ENCODE assay signal across 22 cellular contexts in the genomic region with DNA sequence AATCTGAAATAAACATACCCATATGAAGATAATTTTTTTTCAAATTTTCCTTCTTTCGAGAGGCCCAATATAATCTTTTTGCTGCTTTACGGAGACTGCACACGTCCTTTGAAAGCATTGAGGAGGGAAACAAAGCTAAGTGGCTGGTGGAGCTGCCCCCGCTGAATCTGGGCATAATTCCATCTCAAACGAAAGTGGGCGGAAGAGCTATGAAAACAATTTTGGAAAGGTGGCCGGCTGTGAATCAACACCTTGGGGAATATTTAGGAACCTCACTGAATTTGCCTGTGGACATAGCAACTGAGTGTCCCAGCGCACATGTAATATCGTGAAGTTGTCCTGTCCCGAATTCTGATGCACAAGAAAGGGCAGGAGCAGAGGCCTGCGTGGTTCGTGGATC. TPM values are rescaled to one million over a fixed set of nuclear protein-coding genes. Genes with fewer than 3 reads are reported as not detected.
DNase-seq lines count a peak whose midpoint lies in the region; ATAC-seq and TF ChIP-seq lines count a peak whose summit lies in the region.
"Had no signal": no experiment of that assay in that cellular context is flagged by ENCODE, and none has a peak within 500 bp of the region (broad histone marks: within the 10 kb centered on the region; RNA-seq: fewer than 3 reads in every experiment).

No MANE protein-coding gene starts in this region.

- H3K36me3 ChIP-seq in thyroid gland = no peaks in the 10 kb centered on the region
- H3K36me3 ChIP-seq: gastroesophageal sphincter, ovary, Peyer's patch had no signal

- peaks cover 16 to 23% of the 10 kb centered on the region in 2 donors for H3K4me1 ChIP-seq in thyroid gland
- H3K4me1 ChIP-seq: Peyer's patch had no signal

- no peaks in the 10 kb centered on the region for H3K9me3 ChIP-seq in thyroid gland
- H3K9me3 ChIP-seq: gastroesophageal sphincter, ovary, Peyer's patch had no signal

- DNase-seq in cardiac septum (ENCODE audit: low spot score) (peak; percentile 20), left cardiac atrium (no peak), NCI-H2029 (lab: John Stamatoyannopoulos, UW) (peak; percentile 59), fibroblast of mammary gland (ENCODE audit: low read depth) (peak; percentile 25), thyroid gland (peak; percentile 41 to 49), mesenteric fat pad (ENCODE audit: low spot score) (no peak)
- DNase-seq: activated CD4-positive, alpha-beta T cell treated with anti-CD3 and anti-CD28 coated beads for 4 hours; activated CD8-positive, alpha-beta memory T cell treated with anti-CD3 and anti-CD28 coated beads, Interleukin-2, amount 10 ng/mL, durations not matched to agents 7 days and 5 days; effector memory CD4-positive, alpha-beta T cell; Peyer's patch; stimulated activated CD4-positive, alpha-beta T cell treated with anti-CD3 and anti-CD28 coated beads, Interleukin-4, amount 100 ng/mL, for 4 hours had no signal

- peak overlapping the region in 1 of 3 donors; percentile 48 for H3K27ac ChIP-seq in thyroid gland
- H3K27ac ChIP-seq: C4-2B, gastroesophageal sphincter, ovary, Peyer's patch had no signal

- no peak for ATAC-seq in left cardiac atrium
- ATAC-seq in HG03442 (IDR thresholded peaks at IDR 0.05; ENCODE audit: unreplicated experiment) = no peak
- no peak for ATAC-seq in GM21447 (IDR thresholded peaks at IDR 0.05; ENCODE audit: unreplicated experiment)
- ATAC-seq: activated CD8-positive, alpha-beta memory T cell treated with anti-CD3 and anti-CD28 coated beads, Interleukin-2, amount 10 ng/mL, durations not matched to agents 7 days and 5 days; activated naive CD4-positive, alpha-beta T cell treated with anti-CD3 and anti-CD28 coated beads, Interleukin-2, amount 50 U/mL, for 72 hours; gastroesophageal sphincter; HepG2 had no signal

- TF ChIP-seq POLR2A in thyroid gland (IDR thresholded peaks at IDR 0.05) = no peak

- no peaks in the 10 kb centered on the region for H3K27me3 ChIP-seq in thyroid gland
- H3K27me3 ChIP-seq: gastroesophageal sphincter, ovary, Peyer's patch had no signal

- intact Hi-C loops in cardiac septum (cut with DNase I) (no loop called here), left cardiac atrium (cut with DNase I) (no loop called here), thyroid gland (cut with DNase I) (no loop called here)

- 27 to 44% methylated on average over 12 of the region's 12 CpGs for WGBS in thyroid gland, 2 donors

- H3K4me3 ChIP-seq in fibroblast of mammary gland (ENCODE audit: control insufficient read depth, low read depth, low read length) (no peak overlapping the region), thyroid gland (replicated peaks in 1 of 3) (no peak overlapping the region)
- H3K4me3 ChIP-seq: gastroesophageal sphincter, lung, ovary, Peyer's patch had no signal

- TF ChIP-seq CTCF in fibroblast of mammary gland (conservative IDR thresholded peaks at IDR 0.05; ENCODE audit: control insufficient read depth, insufficient read depth, low read depth, low read length) (no peak), thyroid gland (IDR thresholded peaks at IDR 0.05) (no peak)

RNA-seq across cellular contexts. Expression of a gene that starts 55.6 kb away (rescaled TPM):
- total RNA-seq in cardiac septum (37.2 TPM), left cardiac atrium (10 to 100 TPM; 12.0 to 27.7 TPM), thyroid gland (10 to 100 TPM in 3 of 4 donors, 1 to 10 TPM in 1; 9.0 to 25.7 (median 15.2) TPM), mesenteric fat pad (46.3 TPM)
- total RNA-seq: activated CD8-positive, alpha-beta memory T cell treated with anti-CD3 and anti-CD28 coated beads, Interleukin-2, amount 10 ng/mL, durations not matched to agents 7 days and 5 days; activated naive CD4-positive, alpha-beta T cell treated with anti-CD3 and anti-CD28 coated beads, Interleukin-2, amount 50 U/mL, for 72 hours; activated T-helper 1 cell treated with anti-CD3 and anti-CD28 coated beads, Interleukin-12 subunit alpha, Interleukin-12 subunit beta, Interleukin-2, Interleukin-4 antibody, amounts not matched to agents 30 ng/mL and 10 ng/mL and 1 ng/mL, durations not matched to agents 14 hours and 24 hours and 36 hours; HepG2; LHCN-M2; myocyte had no signal

Comparison
In these comparisons a context has a peak if more than half of its experiments do, and no peak if none do; other contexts are left out.
1. DNase-seq: peak in cardiac septum (single experiment), NCI-H2029 (single experiment), fibroblast of mammary gland (single experiment) and thyroid gland (2 of 2); none in left cardiac atrium (single experiment) and mesenteric fat pad (single experiment).